Comparison of ENCODE assay signal across 1 cellular context in genomic region chr17:40915199-40915661, GRCh38.
TF ChIP-seq lines count a peak whose summit lies in the region.

No MANE protein-coding gene starts in this region.

TF ChIP-seq in HEK293, 187 proteins besides CTCF, POLR2A, EP300 and RAD21 (continued from another document and continues in another):
- TF ChIP-seq ZNF701 (tag by site-specific recombination; IDR thresholded peaks at IDR 0.05), result no peak
- TF ChIP-seq ZNF292 (tag by site-specific recombination; IDR thresholded peaks at IDR 0.05; ENCODE audit: borderline replicate concordance, low read depth), result no peak
- no peak for TF ChIP-seq ZNF423 (tag by site-specific recombination; IDR thresholded peaks at IDR 0.05)
- peak; percentile 86; the same call in 1 of the 2 replicates for TF ChIP-seq ZNF639 (tag by site-specific recombination; IDR thresholded peaks at IDR 0.05)
- no peak for TF ChIP-seq ZNF214 (tag by site-specific recombination; IDR thresholded peaks at IDR 0.05; ENCODE audit: borderline replicate concordance)
- no peak for TF ChIP-seq ZNF610 (tag by site-specific recombination; IDR thresholded peaks at IDR 0.05; ENCODE audit: borderline replicate concordance)
- no peak for TF ChIP-seq KLF16 (tag by site-specific recombination; IDR thresholded peaks at IDR 0.05)
- no peak for TF ChIP-seq ZNF157 (tag by site-specific recombination; IDR thresholded peaks at IDR 0.05)
- TF ChIP-seq ZNF302 (tag by site-specific recombination; IDR thresholded peaks at IDR 0.05; ENCODE audit: low read depth), result no peak
- TF ChIP-seq KLF8 (tag by site-specific recombination; IDR thresholded peaks at IDR 0.05), result peak; percentile 47
- no peak for TF ChIP-seq ZNF132 (tag by site-specific recombination; IDR thresholded peaks at IDR 0.05; ENCODE audit: borderline replicate concordance)
- TF ChIP-seq ZSCAN4 (tag by site-specific recombination; IDR thresholded peaks at IDR 0.05), result no peak
- TF ChIP-seq BCL11B (tag by site-specific recombination; IDR thresholded peaks at IDR 0.05; ENCODE audit: low read depth), result no peak
- no peak for TF ChIP-seq TCF7L2 (IDR thresholded peaks at IDR 0.05; ENCODE audit: borderline replicate concordance, low read depth, low read length)
- TF ChIP-seq ZBTB44 (tag by site-specific recombination; IDR thresholded peaks at IDR 0.05), result no peak
- TF ChIP-seq ZNF169 (tag by site-specific recombination; IDR thresholded peaks at IDR 0.05), result no peak
- TF ChIP-seq SP3 (tag by site-specific recombination; IDR thresholded peaks at IDR 0.05), result peak; percentile 41; the same call in 1 of the 2 replicates
- TF ChIP-seq ZNF148 (tag by site-specific recombination; IDR thresholded peaks at IDR 0.05; ENCODE audit: borderline replicate concordance), result no peak
- TF ChIP-seq ZNF221 (tag by site-specific recombination; IDR thresholded peaks at IDR 0.05; ENCODE audit: borderline replicate concordance), result no peak
- TF ChIP-seq ZNF449 (tag by site-specific recombination; IDR thresholded peaks at IDR 0.05), result no peak
- no peak for TF ChIP-seq ZNF211 (tag by site-specific recombination; IDR thresholded peaks at IDR 0.05; ENCODE audit: low read depth)
- no peak for TF ChIP-seq ZBTB10 (tag by site-specific recombination; IDR thresholded peaks at IDR 0.05)
- peak; percentile 59; the same call in 1 of the 2 replicates for TF ChIP-seq ZNF24 (tag by site-specific recombination; IDR thresholded peaks at IDR 0.05)
- TF ChIP-seq OVOL3 (tag by site-specific recombination; IDR thresholded peaks at IDR 0.05), result no peak
- no peak for TF ChIP-seq ZNF416 (tag by site-specific recombination; IDR thresholded peaks at IDR 0.05)
- TF ChIP-seq ZNF26 (tag by site-specific recombination; IDR thresholded peaks at IDR 0.05), result peak; percentile 13; the same call in 1 of the 2 replicates
- no peak for TF ChIP-seq ZNF654 (tag by site-specific recombination; IDR thresholded peaks at IDR 0.05; ENCODE audit: low read depth)
- TF ChIP-seq PBX3 (CRISPR knock-in tag; IDR thresholded peaks at IDR 0.05), result no peak
- no peak for TF ChIP-seq ZNF510 (tag by site-specific recombination; IDR thresholded peaks at IDR 0.05; ENCODE audit: insufficient replicate concordance)
- no peak for TF ChIP-seq SALL2 (tag by site-specific recombination; IDR thresholded peaks at IDR 0.05; ENCODE audit: borderline replicate concordance)
- TF ChIP-seq ZNF16 (tag by site-specific recombination; IDR thresholded peaks at IDR 0.05; ENCODE audit: low read depth), result no peak
- TF ChIP-seq ZNF2 (tag by site-specific recombination; IDR thresholded peaks at IDR 0.05), result no peak
- no peak for TF ChIP-seq ZNF350 (tag by site-specific recombination; IDR thresholded peaks at IDR 0.05)
- 0 out of 2 replicates have a peak, but pooled peaks have one; percentile 46 for TF ChIP-seq ZNF324 (tag by site-specific recombination; IDR thresholded peaks at IDR 0.05)
- no peak for TF ChIP-seq TRIM28 (IDR thresholded peaks at IDR 0.05; ENCODE audit: borderline replicate concordance, low read length)
- no peak for TF ChIP-seq ZBTB17 (tag by site-specific recombination; IDR thresholded peaks at IDR 0.05)
- TF ChIP-seq KLF17 (tag by site-specific recombination; IDR thresholded peaks at IDR 0.05), result 0 out of 2 replicates have a peak, but pooled peaks have one; percentile 19
- no peak for TF ChIP-seq ZNF792 (tag by site-specific recombination; IDR thresholded peaks at IDR 0.05)
- peak; percentile 37; the same call in 1 of the 2 replicates for TF ChIP-seq ZFP69B (tag by site-specific recombination; IDR thresholded peaks at IDR 0.05)
- no peak for TF ChIP-seq ZNF23 (tag by site-specific recombination; IDR thresholded peaks at IDR 0.05; ENCODE audit: borderline replicate concordance)
- TF ChIP-seq ZNF354C (tag by site-specific recombination; IDR thresholded peaks at IDR 0.05; ENCODE audit: borderline replicate concordance, low read depth), result no peak
- no peak for TF ChIP-seq GLIS1 (tag by site-specific recombination; IDR thresholded peaks at IDR 0.05)
- no peak for TF ChIP-seq ZNF555 (tag by site-specific recombination; conservative IDR thresholded peaks at IDR 0.05)
- no peak for TF ChIP-seq ZNF202 (tag by site-specific recombination; IDR thresholded peaks at IDR 0.05; ENCODE audit: borderline replicate concordance)
- TF ChIP-seq ZFHX2 (tag by site-specific recombination; conservative IDR thresholded peaks at IDR 0.05), result no peak
- TF ChIP-seq ZNF549 (tag by site-specific recombination; IDR thresholded peaks at IDR 0.05), result no peak
- TF ChIP-seq ZNF362 (tag by site-specific recombination; IDR thresholded peaks at IDR 0.05), result no peak
- no peak for TF ChIP-seq BCL6B (tag by site-specific recombination; IDR thresholded peaks at IDR 0.05)
- no peak for TF ChIP-seq ZNF843 (tag by site-specific recombination; IDR thresholded peaks at IDR 0.05)
- TF ChIP-seq ZNF837 (tag by site-specific recombination; IDR thresholded peaks at IDR 0.05), result no peak
- no peak for TF ChIP-seq RBAK (tag by site-specific recombination; IDR thresholded peaks at IDR 0.05)
